ENCODE assay signal across 1 cellular context in genomic region chr10:59323036-59323459, GRCh38.
TF ChIP-seq lines count a peak whose summit lies in the region.

No MANE protein-coding gene starts in this region.

TF ChIP-seq in HepG2, 621 proteins besides CTCF, POLR2A, EP300 and RAD21 (continued from another document and continues in another):
- TF ChIP-seq AHDC1 (CRISPR knock-in tag; IDR thresholded peaks at IDR 0.05; ENCODE audit: borderline replicate concordance), result peak; percentile 84; the same call in 1 of the 2 replicates
- no peak for TF ChIP-seq PLSCR1 (CRISPR knock-in tag; IDR thresholded peaks at IDR 0.05; ENCODE audit: borderline replicate concordance)
- no peak for TF ChIP-seq GATA4 (IDR thresholded peaks at IDR 0.05; ENCODE audit: borderline replicate concordance, low read depth)
- TF ChIP-seq PPARG (CRISPR knock-in tag; conservative IDR thresholded peaks at IDR 0.05), result peak; percentile 80; the same call in 1 of the 2 replicates
- no peak for TF ChIP-seq UBTF (CRISPR knock-in tag; IDR thresholded peaks at IDR 0.05)
- TF ChIP-seq PRMT3 (CRISPR knock-in tag; IDR thresholded peaks at IDR 0.05; ENCODE audit: borderline replicate concordance, low read depth), result no peak
- no peak for TF ChIP-seq HES4 (CRISPR knock-in tag; IDR thresholded peaks at IDR 0.05; ENCODE audit: borderline replicate concordance)
- TF ChIP-seq NR2C2 (CRISPR knock-in tag; IDR thresholded peaks at IDR 0.05; ENCODE audit: borderline replicate concordance), result 0 out of 2 replicates have a peak, but pooled peaks have one; percentile 20
- TF ChIP-seq RARG (CRISPR knock-in tag; IDR thresholded peaks at IDR 0.05; ENCODE audit: low read depth), result no peak
- peak; percentile 59 for TF ChIP-seq BCL6 (CRISPR knock-in tag; IDR thresholded peaks at IDR 0.05)
- peak; percentile 61; the same call in 1 of the 2 replicates for TF ChIP-seq DPF2 (CRISPR knock-in tag; IDR thresholded peaks at IDR 0.05; ENCODE audit: borderline replicate concordance, low read depth)
- TF ChIP-seq, protein P1, sequence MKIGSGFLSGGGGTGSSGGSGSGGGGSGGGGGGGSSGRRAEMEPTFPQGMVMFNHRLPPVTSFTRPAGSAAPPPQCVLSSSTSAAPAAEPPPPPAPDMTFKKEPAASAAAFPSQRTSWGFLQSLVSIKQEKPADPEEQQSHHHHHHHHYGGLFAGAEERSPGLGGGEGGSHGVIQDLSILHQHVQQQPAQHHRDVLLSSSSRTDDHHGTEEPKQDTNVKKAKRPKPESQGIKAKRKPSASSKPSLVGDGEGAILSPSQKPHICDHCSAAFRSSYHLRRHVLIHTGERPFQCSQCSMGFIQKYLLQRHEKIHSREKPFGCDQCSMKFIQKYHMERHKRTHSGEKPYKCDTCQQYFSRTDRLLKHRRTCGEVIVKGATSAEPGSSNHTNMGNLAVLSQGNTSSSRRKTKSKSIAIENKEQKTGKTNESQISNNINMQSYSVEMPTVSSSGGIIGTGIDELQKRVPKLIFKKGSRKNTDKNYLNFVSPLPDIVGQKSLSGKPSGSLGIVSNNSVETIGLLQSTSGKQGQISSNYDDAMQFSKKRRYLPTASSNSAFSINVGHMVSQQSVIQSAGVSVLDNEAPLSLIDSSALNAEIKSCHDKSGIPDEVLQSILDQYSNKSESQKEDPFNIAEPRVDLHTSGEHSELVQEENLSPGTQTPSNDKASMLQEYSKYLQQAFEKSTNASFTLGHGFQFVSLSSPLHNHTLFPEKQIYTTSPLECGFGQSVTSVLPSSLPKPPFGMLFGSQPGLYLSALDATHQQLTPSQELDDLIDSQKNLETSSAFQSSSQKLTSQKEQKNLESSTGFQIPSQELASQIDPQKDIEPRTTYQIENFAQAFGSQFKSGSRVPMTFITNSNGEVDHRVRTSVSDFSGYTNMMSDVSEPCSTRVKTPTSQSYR (CRISPR knock-in tag; IDR thresholded peaks at IDR 0.05; ENCODE audit: borderline replicate concordance), result no peak; the same call in 1 of the 2 replicates
- TF ChIP-seq SOX13 (IDR thresholded peaks at IDR 0.05), result no peak
- peak in 1 of 2 experiments; percentile 71; a peak in 1 of 4 replicates for TF ChIP-seq SOX13 (CRISPR knock-in tag; conservative IDR thresholded peaks at IDR 0.05 in 1 of 2, IDR thresholded peaks at IDR 0.05 in 1 of 2)
- no peak for TF ChIP-seq ADNP (CRISPR knock-in tag; IDR thresholded peaks at IDR 0.05)
- no peak for TF ChIP-seq ZFP36L1 (CRISPR knock-in tag; IDR thresholded peaks at IDR 0.05)
- TF ChIP-seq ZFP82 (CRISPR knock-in tag; IDR thresholded peaks at IDR 0.05; ENCODE audit: borderline replicate concordance), result no peak
- TF ChIP-seq, protein P2, sequence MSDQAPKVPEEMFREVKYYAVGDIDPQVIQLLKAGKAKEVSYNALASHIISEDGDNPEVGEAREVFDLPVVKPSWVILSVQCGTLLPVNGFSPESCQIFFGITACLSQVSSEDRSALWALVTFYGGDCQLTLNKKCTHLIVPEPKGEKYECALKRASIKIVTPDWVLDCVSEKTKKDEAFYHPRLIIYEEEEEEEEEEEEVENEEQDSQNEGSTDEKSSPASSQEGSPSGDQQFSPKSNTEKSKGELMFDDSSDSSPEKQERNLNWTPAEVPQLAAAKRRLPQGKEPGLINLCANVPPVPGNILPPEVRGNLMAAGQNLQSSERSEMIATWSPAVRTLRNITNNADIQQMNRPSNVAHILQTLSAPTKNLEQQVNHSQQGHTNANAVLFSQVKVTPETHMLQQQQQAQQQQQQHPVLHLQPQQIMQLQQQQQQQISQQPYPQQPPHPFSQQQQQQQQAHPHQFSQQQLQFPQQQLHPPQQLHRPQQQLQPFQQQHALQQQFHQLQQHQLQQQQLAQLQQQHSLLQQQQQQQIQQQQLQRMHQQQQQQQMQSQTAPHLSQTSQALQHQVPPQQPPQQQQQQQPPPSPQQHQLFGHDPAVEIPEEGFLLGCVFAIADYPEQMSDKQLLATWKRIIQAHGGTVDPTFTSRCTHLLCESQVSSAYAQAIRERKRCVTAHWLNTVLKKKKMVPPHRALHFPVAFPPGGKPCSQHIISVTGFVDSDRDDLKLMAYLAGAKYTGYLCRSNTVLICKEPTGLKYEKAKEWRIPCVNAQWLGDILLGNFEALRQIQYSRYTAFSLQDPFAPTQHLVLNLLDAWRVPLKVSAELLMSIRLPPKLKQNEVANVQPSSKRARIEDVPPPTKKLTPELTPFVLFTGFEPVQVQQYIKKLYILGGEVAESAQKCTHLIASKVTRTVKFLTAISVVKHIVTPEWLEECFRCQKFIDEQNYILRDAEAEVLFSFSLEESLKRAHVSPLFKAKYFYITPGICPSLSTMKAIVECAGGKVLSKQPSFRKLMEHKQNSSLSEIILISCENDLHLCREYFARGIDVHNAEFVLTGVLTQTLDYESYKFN (CRISPR knock-in tag; conservative IDR thresholded peaks at IDR 0.05), result peak; percentile 80
- 0 out of 2 replicates have a peak, but pooled peaks have one; percentile 64 for TF ChIP-seq MIXL1 (CRISPR knock-in tag; IDR thresholded peaks at IDR 0.05)
- no peak for TF ChIP-seq ZNF550 (CRISPR knock-in tag; IDR thresholded peaks at IDR 0.05; ENCODE audit: borderline replicate concordance)
- no peak for TF ChIP-seq MLXIP (CRISPR knock-in tag; IDR thresholded peaks at IDR 0.05; ENCODE audit: borderline replicate concordance)
- peak; percentile 54; the same call in 1 of the 2 replicates for TF ChIP-seq EHMT2 (IDR thresholded peaks at IDR 0.05; ENCODE audit: borderline replicate concordance, low read depth, low read length)
- no peak for TF ChIP-seq SMARCC2 (IDR thresholded peaks at IDR 0.05)
- TF ChIP-seq NR2F2 (IDR thresholded peaks at IDR 0.05; ENCODE audit: borderline replicate concordance, low read depth), result peak; percentile 48
- peak; percentile 69 for TF ChIP-seq SOX5 (CRISPR knock-in tag; IDR thresholded peaks at IDR 0.05; ENCODE audit: borderline replicate concordance)
- no peak for TF ChIP-seq RBM39 (IDR thresholded peaks at IDR 0.05; ENCODE audit: low read depth, low read length, poor library complexity, severe bottlenecking)
- TF ChIP-seq GMEB2 (CRISPR knock-in tag; IDR thresholded peaks at IDR 0.05; ENCODE audit: low read depth), result no peak
- 0 out of 2 replicates have a peak, but pooled peaks have one; percentile 33 for TF ChIP-seq ZNF343 (CRISPR knock-in tag; IDR thresholded peaks at IDR 0.05)
- TF ChIP-seq, protein P3, sequence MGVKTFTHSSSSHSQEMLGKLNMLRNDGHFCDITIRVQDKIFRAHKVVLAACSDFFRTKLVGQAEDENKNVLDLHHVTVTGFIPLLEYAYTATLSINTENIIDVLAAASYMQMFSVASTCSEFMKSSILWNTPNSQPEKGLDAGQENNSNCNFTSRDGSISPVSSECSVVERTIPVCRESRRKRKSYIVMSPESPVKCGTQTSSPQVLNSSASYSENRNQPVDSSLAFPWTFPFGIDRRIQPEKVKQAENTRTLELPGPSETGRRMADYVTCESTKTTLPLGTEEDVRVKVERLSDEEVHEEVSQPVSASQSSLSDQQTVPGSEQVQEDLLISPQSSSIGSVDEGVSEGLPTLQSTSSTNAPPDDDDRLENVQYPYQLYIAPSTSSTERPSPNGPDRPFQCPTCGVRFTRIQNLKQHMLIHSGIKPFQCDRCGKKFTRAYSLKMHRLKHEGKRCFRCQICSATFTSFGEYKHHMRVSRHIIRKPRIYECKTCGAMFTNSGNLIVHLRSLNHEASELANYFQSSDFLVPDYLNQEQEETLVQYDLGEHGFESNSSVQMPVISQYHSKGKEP (CRISPR knock-in tag; IDR thresholded peaks at IDR 0.05), result no peak
- TF ChIP-seq, protein P4, sequence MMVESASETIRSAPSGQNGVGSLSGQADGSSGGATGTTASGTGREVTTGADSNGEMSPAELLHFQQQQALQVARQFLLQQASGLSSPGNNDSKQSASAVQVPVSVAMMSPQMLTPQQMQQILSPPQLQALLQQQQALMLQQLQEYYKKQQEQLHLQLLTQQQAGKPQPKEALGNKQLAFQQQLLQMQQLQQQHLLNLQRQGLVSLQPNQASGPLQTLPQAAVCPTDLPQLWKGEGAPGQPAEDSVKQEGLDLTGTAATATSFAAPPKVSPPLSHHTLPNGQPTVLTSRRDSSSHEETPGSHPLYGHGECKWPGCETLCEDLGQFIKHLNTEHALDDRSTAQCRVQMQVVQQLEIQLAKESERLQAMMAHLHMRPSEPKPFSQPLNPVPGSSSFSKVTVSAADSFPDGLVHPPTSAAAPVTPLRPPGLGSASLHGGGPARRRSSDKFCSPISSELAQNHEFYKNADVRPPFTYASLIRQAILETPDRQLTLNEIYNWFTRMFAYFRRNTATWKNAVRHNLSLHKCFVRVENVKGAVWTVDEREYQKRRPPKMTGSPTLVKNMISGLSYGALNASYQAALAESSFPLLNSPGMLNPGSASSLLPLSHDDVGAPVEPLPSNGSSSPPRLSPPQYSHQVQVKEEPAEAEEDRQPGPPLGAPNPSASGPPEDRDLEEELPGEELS (CRISPR knock-in tag; IDR thresholded peaks at IDR 0.05), result peak; percentile 69
- TF ChIP-seq ELF1 (CRISPR knock-in tag; IDR thresholded peaks at IDR 0.05), result no peak
